ENCODE assay signal across 10 cellular contexts in genomic region chr9:130689572-130689936, GRCh38. TPM values are rescaled to one million over a fixed set of nuclear protein-coding genes. Genes with fewer than 3 reads are reported as not detected.
A peak's percentile ranks its signal among the peaks of the same experiment; 100 is the strongest.
DNase-seq lines count a peak whose midpoint lies in the region; ATAC-seq and TF ChIP-seq lines count a peak whose summit lies in the region.
"Had no signal": no experiment of that assay in that cellular context is flagged by ENCODE, and none has a peak within 500 bp of the region (broad histone marks: within the 10 kb centered on the region; RNA-seq: fewer than 3 reads in every experiment).

No MANE protein-coding gene starts in this region.

- TF ChIP-seq CTCF in adrenal gland (IDR thresholded peaks at IDR 0.05): no peak
- no peak for TF ChIP-seq CTCF in tibial artery (IDR thresholded peaks at IDR 0.05)

- H3K9me3 ChIP-seq in HUES6 (ENCODE audit: control insufficient read depth, insufficient read depth, low read depth, low read length) (peaks cover 8% of the 10 kb centered on the region), adrenal gland (replicated peaks in 1 of 3) (no peaks in the 10 kb centered on the region), tibial artery (peaks cover 0 to 4% (median 3%) of the 10 kb centered on the region in 3 donors)
- H3K9me3 ChIP-seq: right atrium auricular region had no signal

- WGBS in adrenal gland, 4 donors: 20 to 50% (median 28%) methylated on average over 1 of the region's 1 CpG

- H3K27me3 ChIP-seq in HUES6 (ENCODE audit: control insufficient read depth, insufficient read depth, low read length): no peaks in the 10 kb centered on the region
- H3K27me3 ChIP-seq in adrenal gland: no peaks in the 10 kb centered on the region
- no peaks in the 10 kb centered on the region for H3K27me3 ChIP-seq in tibial artery
- H3K27me3 ChIP-seq: right atrium auricular region had no signal

- peaks cover 11% of the 10 kb centered on the region for H3K4me1 ChIP-seq in HUES6 (ENCODE audit: control insufficient read depth, insufficient read depth, low read length)
- peaks cover 5 to 14% of the 10 kb centered on the region in 2 donors for H3K4me1 ChIP-seq in adrenal gland (replicated peaks in 1 of 2)
- H3K4me1 ChIP-seq in tibial artery: peaks cover 0 to 21% (median 15%) of the 10 kb centered on the region in 4 donors

- intact Hi-C loops in adrenal gland (cut with DNase I): loop anchor here in 1 of 2 donors (2.0 kb wide), 1 partner anchor 235 kb away; no protein-coding TSS in a partner anchor
- intact Hi-C loops in left colon (cut with DNase I, micrococcal nuclease): no loop called here
- intact Hi-C loops in tibial artery (cut with DNase I; ENCODE audit: low total_unique reads): loop anchor here (10.0 kb wide), 1 partner anchor 115 kb away; the partner anchor contains the start of gene FUBP3

- no peak for TF ChIP-seq POLR2A in adrenal gland (IDR thresholded peaks at IDR 0.05)

- H3K27ac ChIP-seq in HUES6 (ENCODE audit: low read depth, low read length) (no peak overlapping the region), adrenal gland (peak overlapping the region in 4 of 5 donors; percentile 4 to 83 (median 54)), tibial artery (peak overlapping the region; percentile 56 to 71)

- no peak overlapping the region for H3K9ac ChIP-seq in HUES6 (ENCODE audit: low read length)

- no peaks in the 10 kb centered on the region for H3K36me3 ChIP-seq in HUES6 (ENCODE audit: control insufficient read depth, insufficient read depth, low read length)
- H3K36me3 ChIP-seq in adrenal gland (replicated peaks in 1 of 2): no peaks in the 10 kb centered on the region
- no peaks in the 10 kb centered on the region for H3K36me3 ChIP-seq in tibial artery
- H3K36me3 ChIP-seq: right atrium auricular region had no signal

- H3K4me3 ChIP-seq in HUES6 (ENCODE audit: low read depth, low read length) (0 out of 2 replicates have a peak overlapping the region, but pooled peaks have one; percentile 12), adrenal gland (peak overlapping the region in 1 of 4 donors; percentile 45), tibial artery (peak overlapping the region; percentile 38 to 46)

- ATAC-seq in left colon: peak; percentile 6
- ATAC-seq: stimulated activated memory B cell treated with anti-CD40 and anti-IgM and Interleukin-4, amounts not matched to agents 10 μg/mL and 1 μg/mL and 100 μg/mL, for 72 hours had no signal

- DNase-seq in adrenal gland (no peak), left colon (no peak), tibial artery (no peak), GOT3 (lab: John Stamatoyannopoulos, UW) (no peak), T1000 (lab: John Stamatoyannopoulos, UW) (no peak), NCI-H2196 treated with DMSO at 0.1 percent for 48 hours (lab: John Stamatoyannopoulos, UW; ENCODE audit: unreplicated experiment) (no peak)
- DNase-seq: activated T-cell treated with anti-CD3 and anti-CD28 coated beads, Interleukin-2, amount 50 U/mL, for 48 hours had no signal

RNA-seq across cellular contexts. Expression of gene EXOSC2, which starts 4.0 kb away (rescaled TPM):
- 10 to 100 TPM in 7 of 8 donors, 1 to 10 TPM in 1; 9.5 to 26.7 (median 19.3) TPM for total RNA-seq in adrenal gland
- 10 to 100 TPM; 15.5 to 28.8 (median 16.6) TPM for polyA plus RNA-seq in adrenal gland
- total RNA-seq in left colon: 10 to 100 TPM; 13.2 to 19.7 TPM

RNA-seq across cellular contexts. Expression of gene PRDM12, which starts 25.2 kb away (rescaled TPM):
- total RNA-seq in adrenal gland: under 1 TPM in 1 of 8 donors, not detected in 7; 0.14 TPM
- under 1 TPM in 2 of 3 donors, not detected in 1; 0.07 to 0.08 TPM for polyA plus RNA-seq in adrenal gland
- not detected for total RNA-seq in left colon
- total RNA-seq: right atrium auricular region had no signal
